Comparison of ENCODE assay signal across 4 cellular contexts in the genomic region with DNA sequence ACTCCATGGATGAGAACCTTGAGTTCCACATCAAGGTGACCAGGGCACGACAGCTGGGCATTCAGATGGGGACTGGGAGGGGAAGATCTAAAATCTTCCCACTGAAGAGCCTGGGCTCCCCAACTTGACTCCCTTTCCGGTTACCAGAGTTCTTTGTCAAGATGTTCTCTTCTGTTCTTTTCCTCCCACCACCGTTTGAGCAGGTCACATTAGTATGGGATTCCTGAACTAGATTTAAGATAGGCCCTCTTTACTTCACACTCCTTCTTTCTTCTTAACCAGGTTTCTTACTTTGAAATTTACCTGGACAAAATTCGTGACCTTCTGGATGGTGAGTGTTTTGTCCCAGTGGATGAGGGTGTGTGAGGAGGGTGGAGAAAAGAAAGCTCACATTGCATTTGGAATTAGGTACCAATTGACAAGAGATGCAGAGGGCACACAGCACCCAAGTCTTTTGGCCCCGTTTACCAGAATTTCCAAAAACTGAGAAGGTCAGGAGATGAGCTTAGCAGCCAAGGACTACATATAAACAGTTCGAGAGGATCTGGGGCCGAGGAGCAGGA. TPM values are rescaled to one million over a fixed set of nuclear protein-coding genes. Genes with fewer than 3 reads are reported as not detected.
"Had no signal": no experiment of that assay in that cellular context is flagged by ENCODE, and none has a peak within 500 bp of the region (broad histone marks: within the 10 kb centered on the region; RNA-seq: fewer than 3 reads in every experiment).

No MANE protein-coding gene starts in this region.

- DNase-seq: GDM1, GF-D8 had no signal

- ATAC-seq: GM12878 had no signal

- H3K4me3 ChIP-seq: GM12878 had no signal

RNA-seq across cellular contexts. Expression of a gene that starts 14.4 kb away (rescaled TPM):
- total RNA-seq: G401 had no signal
